ENCODE assay signal across 8 cellular contexts in genomic region chr15:74614744-74615312, GRCh38. TPM values are rescaled to one million over a fixed set of nuclear protein-coding genes. Genes with fewer than 3 reads are reported as not detected.
DNase-seq lines count a peak whose midpoint lies in the region; ATAC-seq and TF ChIP-seq lines count a peak whose summit lies in the region.

No MANE protein-coding gene starts in this region.

- peak overlapping the region; percentile 94 for H3K4me3 Mint-ChIP-seq in activated T-cell treated with anti-CD3 and anti-CD28 coated beads, Interleukin-2, amount 50 U/mL, for 24 hours
- H3K4me3 Mint-ChIP-seq in naive thymus-derived CD8-positive, alpha-beta T cell: peak overlapping the region; percentile 86 to 97 (median 92)

- peaks cover 35% of the 10 kb centered on the region for H4K20me1 ChIP-seq in OCI-LY3 (ENCODE audit: insufficient read depth, low read length)

- H3K27ac ChIP-seq in OCI-LY3 (ENCODE audit: low read length) (peak overlapping the region; percentile 86), esophagus muscularis mucosa (replicated peaks in 1 of 4) (peak overlapping the region; percentile 97 to 100 (median 99))

- WGBS in esophagus muscularis mucosa: 0% methylated on average over 27 of the region's 50 CpGs

- no peaks in the 10 kb centered on the region for H3K9me3 ChIP-seq in OCI-LY3 (ENCODE audit: insufficient read depth, low read length)
- H3K9me3 ChIP-seq in esophagus muscularis mucosa: no peaks in the 10 kb centered on the region

- H3K79me2 ChIP-seq in OCI-LY3 (ENCODE audit: low read length): peaks cover 45% of the 10 kb centered on the region

- intact Hi-C loops in esophagus muscularis mucosa (cut with DNase I): loop anchor here (2.0 to 5.0 kb wide), 2 partner anchors 74 to 153 kb away; partner anchors contain the start of genes ARID3B and UBL7

- H3K27me3 ChIP-seq in OCI-LY3 (ENCODE audit: low read depth, low read length): no peaks in the 10 kb centered on the region
- H3K27me3 ChIP-seq in esophagus muscularis mucosa: no peaks in the 10 kb centered on the region

- H3K4me1 ChIP-seq in OCI-LY3 (ENCODE audit: low read length) (peaks cover 19% of the 10 kb centered on the region), esophagus muscularis mucosa (peaks cover 44 to 56% (median 46%) of the 10 kb centered on the region in 4 donors)

- DNase-seq in AG08395 (ENCODE audit: low spot score) (peak; percentile 97), esophagus muscularis mucosa (ENCODE audit: extremely low spot score) (no peak)
- peak; percentile 92 for DNase-seq in activated T-cell treated with anti-CD3 and anti-CD28 coated beads, Interleukin-2, amount 50 U/mL, for 24 hours
- peak; percentile 88 to 98 (median 94) for DNase-seq in naive thymus-derived CD8-positive, alpha-beta T cell
- peak; percentile 85 to 89 (median 87) for DNase-seq in stimulated activated naive CD4-positive, alpha-beta T cell (lab: John Stamatoyannopoulos, UW)

- peak; percentile 43 for ATAC-seq in GM18907 (IDR thresholded peaks at IDR 0.05; ENCODE audit: unreplicated experiment)
- ATAC-seq in HG03159 (IDR thresholded peaks at IDR 0.05; ENCODE audit: unreplicated experiment): peak; percentile 45
- ATAC-seq in naive thymus-derived CD8-positive, alpha-beta T cell: peak; percentile 64 to 68

- H3K4me3 ChIP-seq in OCI-LY3 (ENCODE audit: low read length) (peak overlapping the region; percentile 93), esophagus muscularis mucosa (peak overlapping the region; percentile 97 to 100 (median 98))

- TF ChIP-seq CTCF in OCI-LY3 (IDR thresholded peaks at IDR 0.05; ENCODE audit: low read depth, low read length) (no peak), esophagus muscularis mucosa (IDR thresholded peaks at IDR 0.05) (no peak)

- peak overlapping the region; percentile 81 for H3K4me2 ChIP-seq in OCI-LY3 (ENCODE audit: low read length)

- H3K4me1 Mint-ChIP-seq in activated T-cell treated with anti-CD3 and anti-CD28 coated beads, Interleukin-2, amount 50 U/mL, for 24 hours (ENCODE audit: low read depth): peaks cover 48% of the 10 kb centered on the region
- peaks cover 16 to 37% (median 34%) of the 10 kb centered on the region in 4 donors for H3K4me1 Mint-ChIP-seq in naive thymus-derived CD8-positive, alpha-beta T cell

- no peaks in the 10 kb centered on the region for H3K9me3 Mint-ChIP-seq in activated T-cell treated with anti-CD3 and anti-CD28 coated beads, Interleukin-2, amount 50 U/mL, for 24 hours
- H3K9me3 Mint-ChIP-seq in naive thymus-derived CD8-positive, alpha-beta T cell: no peaks in the 10 kb centered on the region

- H2AFZ ChIP-seq in OCI-LY3 (ENCODE audit: low read depth, low read length): peak overlapping the region; percentile 24; the same call in 1 of the 2 replicates

- H3K36me3 ChIP-seq in OCI-LY3 (replicated peaks; ENCODE audit: low read depth, low read length) (peaks cover 12% of the 10 kb centered on the region), esophagus muscularis mucosa (peaks cover 8 to 16% (median 14%) of the 10 kb centered on the region in 4 donors)

- H3K27ac Mint-ChIP-seq in activated T-cell treated with anti-CD3 and anti-CD28 coated beads, Interleukin-2, amount 50 U/mL, for 24 hours: peak overlapping the region; percentile 99
- peak overlapping the region; percentile 82 to 99 (median 97) for H3K27ac Mint-ChIP-seq in naive thymus-derived CD8-positive, alpha-beta T cell

- POLR2A ChIA-PET in naive thymus-derived CD8-positive, alpha-beta T cell (lab: Charles Lee): interaction anchor here (0.7 to 12.7 kb wide), 17 partner anchors 14 to 839 kb away, joined by 3 to 193 read pairs (median 5); partner anchors contain the start of genes ARID3B, CSK, FAM219B and SEMA7A

- H3K36me3 Mint-ChIP-seq in activated T-cell treated with anti-CD3 and anti-CD28 coated beads, Interleukin-2, amount 50 U/mL, for 24 hours (ENCODE audit: low read depth): peaks cover 43% of the 10 kb centered on the region
- peaks cover 0 to 16% (median 0%) of the 10 kb centered on the region in 3 donors for H3K36me3 Mint-ChIP-seq in naive thymus-derived CD8-positive, alpha-beta T cell

- peak overlapping the region; percentile 91 for H3K9ac ChIP-seq in OCI-LY3 (ENCODE audit: low read length)

- TF ChIP-seq POLR2A in esophagus muscularis mucosa (IDR thresholded peaks at IDR 0.05; ENCODE audit: low read depth): no peak

- H3K27me3 Mint-ChIP-seq in activated T-cell treated with anti-CD3 and anti-CD28 coated beads, Interleukin-2, amount 50 U/mL, for 24 hours: no peaks in the 10 kb centered on the region
- H3K27me3 Mint-ChIP-seq in naive thymus-derived CD8-positive, alpha-beta T cell: no peaks in the 10 kb centered on the region

- TF ChIP-seq EP300 in esophagus muscularis mucosa (IDR thresholded peaks at IDR 0.05): no peak

RNA-seq across cellular contexts. Expression of gene CLK3, which starts 0.8 kb away (rescaled TPM):
- 10 to 100 TPM; 74.6 to 89.8 (median 80.7) TPM for total RNA-seq in esophagus muscularis mucosa
- total RNA-seq in naive thymus-derived CD8-positive, alpha-beta T cell: 100 to 1,000 TPM; 223 to 227 TPM
- 10 to 100 TPM; 49.0 to 92.8 (median 55.1) TPM for polyA plus RNA-seq in naive thymus-derived CD8-positive, alpha-beta T cell
